Comparison of ENCODE assay signal across 21 cellular contexts in the genomic region with DNA sequence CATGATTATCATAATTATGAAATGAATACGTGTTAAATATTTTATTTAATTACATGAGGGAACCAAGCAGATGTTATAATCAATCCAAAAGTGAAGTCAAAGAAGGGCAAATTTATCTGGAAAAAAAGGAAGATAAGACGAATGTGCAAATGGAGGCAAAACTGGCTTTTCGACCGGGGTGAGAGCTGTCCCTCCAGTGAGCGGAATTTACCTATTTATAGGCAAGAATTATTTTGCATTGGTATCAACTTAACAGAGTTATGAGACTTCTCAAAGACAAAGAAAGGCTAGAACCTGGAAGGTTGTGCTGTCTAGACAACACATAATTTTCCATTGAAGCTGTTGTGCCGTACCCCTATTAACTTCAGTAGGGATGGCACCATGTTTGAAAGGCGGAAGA. TPM values are rescaled to one million over a fixed set of nuclear protein-coding genes. Genes with fewer than 3 reads are reported as not detected.
DNase-seq lines count a peak whose midpoint lies in the region; ATAC-seq and TF ChIP-seq lines count a peak whose summit lies in the region.
"Had no signal": no experiment of that assay in that cellular context is flagged by ENCODE, and none has a peak within 500 bp of the region (broad histone marks: within the 10 kb centered on the region; RNA-seq: fewer than 3 reads in every experiment).

No MANE protein-coding gene starts in this region.

- H4K20me1 ChIP-seq in OCI-LY7 (ENCODE audit: insufficient read depth, low read length) = peaks cover 24% of the 10 kb centered on the region

- H3K36me3 ChIP-seq in OCI-LY7 (ENCODE audit: insufficient read depth, low read length) (peaks cover 38% of the 10 kb centered on the region), thyroid gland (no peaks in the 10 kb centered on the region)
- H3K36me3 ChIP-seq: adrenal gland, upper lobe of right lung had no signal

- H3K4me2 ChIP-seq in OCI-LY7 (ENCODE audit: low read length) = peak overlapping the region; percentile 97

- H3K4me1 ChIP-seq in OCI-LY7 (ENCODE audit: insufficient read depth, low read length, poor library complexity, severe bottlenecking) (peaks cover 64% of the 10 kb centered on the region), thyroid gland (peaks cover 15 to 26% of the 10 kb centered on the region in 2 donors)

- H3K9me3 ChIP-seq in OCI-LY7 (ENCODE audit: low read length) (peaks cover 4% of the 10 kb centered on the region; the same call in 1 of the 2 replicates), thyroid gland (no peaks in the 10 kb centered on the region)
- H3K9me3 ChIP-seq: adrenal gland, heart right ventricle, upper lobe of right lung had no signal

- no peak for ATAC-seq in central memory CD8-positive, alpha-beta T cell (replicated peaks; ENCODE audit: extremely low read depth, poor library complexity, severe bottlenecking)
- ATAC-seq in HG03095 (IDR thresholded peaks at IDR 0.05; ENCODE audit: unreplicated experiment) = no peak
- no peak for ATAC-seq in HG02610 (IDR thresholded peaks at IDR 0.05; ENCODE audit: unreplicated experiment)
- ATAC-seq: HCT116, upper lobe of right lung had no signal

- intact Hi-C loops in OCI-LY7 (cut with micrococcal nuclease; ENCODE audit: unreplicated experiment) (loop anchor here (10.0 kb wide), 1 partner anchor 353 kb away; no protein-coding TSS in a partner anchor), posterior vena cava (cut with DNase I) (no loop called here), thyroid gland (cut with DNase I) (loop anchor here (5.0 kb wide), 1 partner anchor 51 kb away; no protein-coding TSS in a partner anchor)

- H3K27me3 Mint-ChIP-seq in activated T-cell treated with anti-CD3 and anti-CD28 coated beads, Interleukin-2, amount 50 U/mL, for 24 hours = no peaks in the 10 kb centered on the region
- no peaks in the 10 kb centered on the region for H3K27me3 Mint-ChIP-seq in central memory CD8-positive, alpha-beta T cell

- H3K27me3 ChIP-seq in thyroid gland = no peaks in the 10 kb centered on the region
- H3K27me3 ChIP-seq: adrenal gland, heart right ventricle, upper lobe of right lung had no signal

- DNase-seq in activated T-cell treated with anti-CD3 and anti-CD28 coated beads, Interleukin-2, amount 50 U/mL, for 24 hours = no peak
- no peak for DNase-seq in activated T-cell treated with anti-CD3 and anti-CD28 coated beads, Interleukin-2, amount 50 U/mL, for 1 hour
- DNase-seq in OCI-LY7 (ENCODE audit: low spot score) (no peak), posterior vena cava (ENCODE audit: low spot score) (peak; percentile 22), thyroid gland (no peak)
- no peak for DNase-seq in central memory CD8-positive, alpha-beta T cell (ENCODE audit: low spot score in 2 of 2)
- DNase-seq: adrenal gland; DMS79 treated with DMSO at 0.1 percent for 48 hours; effector memory CD4-positive, alpha-beta T cell; heart right ventricle; Kasumi-1; NCI-H1417; NCI-H2171; stimulated activated naive CD4-positive, alpha-beta T cell; upper lobe of right lung; WERI-Rb-1 had no signal

- peak overlapping the region; percentile 91 for H3K27ac ChIP-seq in OCI-LY7 (ENCODE audit: low read depth, low read length, poor library complexity, severe bottlenecking)
- H3K27ac ChIP-seq in thyroid gland = no peak overlapping the region
- H3K27ac ChIP-seq: adrenal gland, C4-2B, heart right ventricle, upper lobe of right lung, WERI-Rb-1 had no signal

- BruUV-seq in OCI-LY7 (replicated peaks; lab: Mats Ljungman, UMichigan) = no TSS peak

- no peaks in the 10 kb centered on the region for H3K9me3 Mint-ChIP-seq in activated T-cell treated with anti-CD3 and anti-CD28 coated beads, Interleukin-2, amount 50 U/mL, for 24 hours
- no peaks in the 10 kb centered on the region for H3K9me3 Mint-ChIP-seq in central memory CD8-positive, alpha-beta T cell

- TF ChIP-seq POLR2A in thyroid gland (IDR thresholded peaks at IDR 0.05) = no peak

- POLR2A ChIA-PET in OCI-LY7 (lab: Charles Lee) = interaction anchor here (0.5 kb wide), 1 partner anchor 27 kb away, joined by 4 read pairs; no protein-coding TSS in a partner anchor

- CTCF ChIA-PET in OCI-LY7 (lab: Charles Lee; ENCODE audit: unreplicated experiment) = no interaction called here

- H3K9me2 ChIP-seq in OCI-LY7 (ENCODE audit: insufficient read depth, low read length) = no peaks in the 10 kb centered on the region

- no peak overlapping the region for H3K27ac Mint-ChIP-seq in activated T-cell treated with anti-CD3 and anti-CD28 coated beads, Interleukin-2, amount 50 U/mL, for 24 hours
- peak overlapping the region; percentile 90 for H3K27ac Mint-ChIP-seq in central memory CD8-positive, alpha-beta T cell (ENCODE audit: low read depth)

- no peak for TF ChIP-seq CTCF in OCI-LY7 (conservative IDR thresholded peaks at IDR 0.05; ENCODE audit: low read length)
- TF ChIP-seq CTCF in thyroid gland (IDR thresholded peaks at IDR 0.05) = no peak

- peak overlapping the region; percentile 81 for H3K4me3 Mint-ChIP-seq in activated T-cell treated with anti-CD3 and anti-CD28 coated beads, Interleukin-2, amount 50 U/mL, for 24 hours
- peak overlapping the region; percentile 92 for H3K4me3 Mint-ChIP-seq in central memory CD8-positive, alpha-beta T cell

- H3K36me3 Mint-ChIP-seq in activated T-cell treated with anti-CD3 and anti-CD28 coated beads, Interleukin-2, amount 50 U/mL, for 24 hours (ENCODE audit: low read depth) = peaks cover 54% of the 10 kb centered on the region
- H3K36me3 Mint-ChIP-seq in central memory CD8-positive, alpha-beta T cell (ENCODE audit: insufficient read depth) = peaks cover 18% of the 10 kb centered on the region

- 0 out of 2 replicates have a peak overlapping the region, but pooled peaks have one; percentile 4 for H2AFZ ChIP-seq in OCI-LY7 (ENCODE audit: low read length)

- H3K4me1 Mint-ChIP-seq in activated T-cell treated with anti-CD3 and anti-CD28 coated beads, Interleukin-2, amount 50 U/mL, for 24 hours (ENCODE audit: low read depth) = peaks cover 51% of the 10 kb centered on the region
- peaks cover 59% of the 10 kb centered on the region for H3K4me1 Mint-ChIP-seq in central memory CD8-positive, alpha-beta T cell

- H3K79me2 ChIP-seq in OCI-LY7 (ENCODE audit: insufficient read depth, low read depth, low read length) = peaks cover 41% of the 10 kb centered on the region

- WGBS in thyroid gland, 2 donors = 91 to 94% methylated on average over 7 of the region's 7 CpGs

- H3K4me3 ChIP-seq in OCI-LY7 (ENCODE audit: low read depth, low read length, poor library complexity, severe bottlenecking) = no peak overlapping the region
- no peak overlapping the region for H3K4me3 ChIP-seq in thyroid gland (replicated peaks in 1 of 3)
- H3K4me3 ChIP-seq: adrenal gland, lung had no signal

RNA-seq across cellular contexts. Expression of a gene that starts 1.4 kb away (rescaled TPM):
- 213 and 256 TPM in 2 replicates for total RNA-seq in OCI-LY7 (2014; rRNA removed; shearing (Covaris generic))
- total RNA-seq in OCI-LY7 (2022) (580 and 590 TPM in 2 replicates), posterior vena cava (10 to 100 TPM; 42.0 to 59.7 TPM), thyroid gland (100 to 1,000 TPM; 103 to 190 (median 159) TPM)

RNA-seq across cellular contexts. Expression of a gene that starts 45.4 kb away (rescaled TPM):
- 32.3 and 42.1 TPM in 2 replicates for total RNA-seq in OCI-LY7 (2014; rRNA removed; shearing (Covaris generic))
- 27.8 and 38.5 TPM in 2 replicates for total RNA-seq in OCI-LY7 (2022)
- total RNA-seq in posterior vena cava = 10 to 100 TPM in 1 of 2 donors, 1 to 10 TPM in 1; 9.9 to 11.1 TPM
- total RNA-seq in thyroid gland = 10 to 100 TPM; 30.9 to 54.4 (median 50.7) TPM

RNA-seq across cellular contexts. Expression of a gene that starts 45.8 kb away (rescaled TPM):
- 39.1 and 42.4 TPM in 2 replicates for total RNA-seq in OCI-LY7 (2014; rRNA removed; shearing (Covaris generic))
- total RNA-seq in OCI-LY7 (2022) (62.8 and 67.1 TPM in 2 replicates), posterior vena cava (10 to 100 TPM; 37.3 to 37.4 TPM), thyroid gland (100 to 1,000 TPM in 3 of 4 donors, 10 to 100 TPM in 1; 75.0 to 147 (median 127) TPM)

RNA-seq across cellular contexts. Expression of a gene that starts 58.7 kb away (rescaled TPM):
- total RNA-seq in OCI-LY7 (2014; rRNA removed; shearing (Covaris generic)) = 11.1 and 11.4 TPM in 2 replicates
- total RNA-seq in OCI-LY7 (2022) (21.0 TPM in 2 replicates), posterior vena cava (10 to 100 TPM; 13.5 to 17.4 TPM), thyroid gland (10 to 100 TPM; 27.5 to 35.1 (median 30.8) TPM)

Comparison
In these comparisons a context has a peak if more than half of its experiments do, and no peak if none do; other contexts are left out.
1. intact Hi-C loops: an anchor here in OCI-LY7 (10.0 kb wide) and thyroid gland (5.0 kb wide); none called in posterior vena cava.